In the genomic region with DNA sequence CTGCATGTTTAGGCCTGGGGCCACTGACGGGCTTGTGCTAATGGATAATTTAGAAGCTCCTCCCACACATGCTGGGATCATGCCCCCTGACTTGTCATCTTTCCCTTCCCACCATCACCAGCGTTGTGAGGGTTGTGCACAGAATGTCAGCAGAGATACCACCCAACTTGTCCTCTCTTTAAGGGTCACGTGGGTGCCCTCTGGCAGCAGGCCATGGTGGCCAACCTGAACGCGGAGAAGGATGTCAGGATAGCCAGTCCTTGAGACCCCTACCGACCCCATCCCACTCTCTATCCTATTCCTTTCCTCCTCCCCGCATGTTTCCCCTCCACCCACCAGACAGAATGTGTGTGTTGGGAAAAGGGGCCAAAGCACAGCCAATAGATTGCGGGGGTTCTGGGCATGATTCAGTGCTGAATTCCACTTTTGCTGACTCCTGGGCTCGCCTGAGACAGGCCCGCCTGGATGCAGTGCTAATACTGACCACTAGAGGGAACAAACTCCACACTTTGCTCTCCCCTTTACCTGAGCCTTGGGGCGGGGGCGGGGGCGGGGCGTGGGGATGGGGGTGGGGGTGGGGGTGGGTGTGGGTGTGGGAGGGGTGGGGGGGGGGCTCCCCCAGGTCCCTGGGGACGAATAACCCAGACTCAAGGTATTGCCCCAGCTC, we compare ENCODE assay signal across 8 cellular contexts. TPM values are rescaled to one million over a fixed set of nuclear protein-coding genes. Genes with fewer than 3 reads are reported as not detected.
DNase-seq lines count a peak whose midpoint lies in the region; ATAC-seq and TF ChIP-seq lines count a peak whose summit lies in the region.

A gene (minus strand): TSS at position 10 of the 667 bp plus-strand sequence. CDS start 143 bp downstream, outside the sequence.

- no peaks in the 10 kb centered on the region for H3K4me1 Mint-ChIP-seq in activated CD8-positive, alpha-beta T cell treated with anti-CD3 and anti-CD28 coated beads for 36 hours (ENCODE audit: low read depth)
- peaks cover 10% of the 10 kb centered on the region for H3K4me1 Mint-ChIP-seq in endodermal cell
- peaks cover 0 to 2% of the 10 kb centered on the region in 2 donors for H3K4me1 Mint-ChIP-seq in natural killer cell treated with Interleukin-12 subunit alpha and Interleukin-12 subunit beta and Interleukin-15 and Interleukin-18, amount 100 ng/mL, for 72 hours (ENCODE audit: low read depth in 2 of 2)

- no peaks in the 10 kb centered on the region for H3K36me3 Mint-ChIP-seq in activated CD8-positive, alpha-beta T cell treated with anti-CD3 and anti-CD28 coated beads for 36 hours (ENCODE audit: low read depth)
- H3K36me3 Mint-ChIP-seq in endodermal cell (ENCODE audit: low read depth): no peaks in the 10 kb centered on the region
- no peaks in the 10 kb centered on the region for H3K36me3 Mint-ChIP-seq in natural killer cell treated with Interleukin-12 subunit alpha and Interleukin-12 subunit beta and Interleukin-15 and Interleukin-18, amount 100 ng/mL, for 72 hours

- peak; percentile 56 for TF ChIP-seq CTCF in activated CD8-positive, alpha-beta T cell treated with anti-CD3 and anti-CD28 coated beads for 36 hours (IDR thresholded peaks at IDR 0.05)
- peak; percentile 70 for TF ChIP-seq CTCF in endodermal cell (conservative IDR thresholded peaks at IDR 0.05)
- TF ChIP-seq CTCF in tibial artery (IDR thresholded peaks at IDR 0.05): peak; percentile 32 to 50

- H3K4me1 ChIP-seq in endodermal cell (ENCODE audit: control insufficient read depth, insufficient read depth, low read length): no peaks in the 10 kb centered on the region
- no peaks in the 10 kb centered on the region for H3K4me1 ChIP-seq in tibial artery

- H3K9ac ChIP-seq in endodermal cell (ENCODE audit: extremely low read depth, low read length, poor library complexity, severe bottlenecking): no peak within 1 kb of the TSS

- no peaks in the 10 kb centered on the region for H3K27me3 Mint-ChIP-seq in activated CD8-positive, alpha-beta T cell treated with anti-CD3 and anti-CD28 coated beads for 36 hours
- H3K27me3 Mint-ChIP-seq in endodermal cell (ENCODE audit: insufficient read depth): peaks cover 13% of the 10 kb centered on the region
- peaks cover 0 to 3% of the 10 kb centered on the region in 2 donors for H3K27me3 Mint-ChIP-seq in natural killer cell treated with Interleukin-12 subunit alpha and Interleukin-12 subunit beta and Interleukin-15 and Interleukin-18, amount 100 ng/mL, for 72 hours

- POLR2A ChIA-PET in activated CD8-positive, alpha-beta T cell treated with anti-CD3 and anti-CD28 coated beads for 36 hours (lab: Charles Lee): no interaction called here

- DNase-seq in NCI-H2227 (lab: John Stamatoyannopoulos, UW; ENCODE audit: unreplicated experiment) (peak; percentile 31), NCI-H2227 treated with DMSO at 0.1 percent for 48 hours (lab: John Stamatoyannopoulos, UW) (no peak), NCI-H2196 treated with DMSO at 0.1 percent for 48 hours (lab: John Stamatoyannopoulos, UW; ENCODE audit: unreplicated experiment) (peak; percentile 17), endodermal cell (peak; percentile 96), tibial artery (no peak)
- DNase-seq in activated CD8-positive, alpha-beta T cell treated with anti-CD3 and anti-CD28 coated beads for 36 hours: peak; percentile 77
- DNase-seq in natural killer cell treated with Interleukin-12 subunit alpha and Interleukin-12 subunit beta and Interleukin-15 and Interleukin-18, amount 100 ng/mL, for 72 hours (ENCODE audit: low spot score): no peak

- ATAC-seq in activated CD8-positive, alpha-beta T cell treated with anti-CD3 and anti-CD28 coated beads for 36 hours: peak; percentile 99
- peak; percentile 70 to 79 for ATAC-seq in natural killer cell treated with Interleukin-12 subunit alpha and Interleukin-12 subunit beta and Interleukin-15 and Interleukin-18, amount 100 ng/mL, for 72 hours
- ATAC-seq in HG03135 (IDR thresholded peaks at IDR 0.05; ENCODE audit: unreplicated experiment): no peak

- intact Hi-C loops in activated CD8-positive, alpha-beta T cell treated with anti-CD3 and anti-CD28 coated beads for 36 hours (cut with micrococcal nuclease): no loop called here
- intact Hi-C loops in tibial artery (cut with DNase I; ENCODE audit: low total_unique reads): no loop called here

- H3K36me3 ChIP-seq in endodermal cell (ENCODE audit: control insufficient read depth, insufficient read depth, low read length): no peaks in the 10 kb centered on the region
- H3K36me3 ChIP-seq in tibial artery: no peaks in the 10 kb centered on the region

- no peak within 1 kb of the TSS for H3K4me3 ChIP-seq in endodermal cell (ENCODE audit: low read length)
- no peak within 1 kb of the TSS for H3K4me3 ChIP-seq in tibial artery

- H3K27me3 ChIP-seq in endodermal cell (ENCODE audit: control insufficient read depth, insufficient read depth, low read length, poor library complexity, severe bottlenecking): no peaks in the 10 kb centered on the region
- H3K27me3 ChIP-seq in tibial artery: peaks cover 0 to 19% of the 10 kb centered on the region in 2 donors

- 66 to 82% methylated on average over 5 to 11 of the region's 15 CpGs for WGBS in endodermal cell (ENCODE audit: insufficient coverage in 1 of 2, insufficient read length in 1 of 2), 2 experiments

- H3K27ac ChIP-seq in endodermal cell (ENCODE audit: low read depth, low read length): no peak within 1 kb of the TSS
- no peak within 1 kb of the TSS for H3K27ac ChIP-seq in tibial artery

- no peaks in the 10 kb centered on the region for H3K9me3 Mint-ChIP-seq in activated CD8-positive, alpha-beta T cell treated with anti-CD3 and anti-CD28 coated beads for 36 hours
- no peaks in the 10 kb centered on the region for H3K9me3 Mint-ChIP-seq in endodermal cell
- no peaks in the 10 kb centered on the region for H3K9me3 Mint-ChIP-seq in natural killer cell treated with Interleukin-12 subunit alpha and Interleukin-12 subunit beta and Interleukin-15 and Interleukin-18, amount 100 ng/mL, for 72 hours

- CTCF ChIA-PET in activated CD8-positive, alpha-beta T cell treated with anti-CD3 and anti-CD28 coated beads for 36 hours (lab: Charles Lee): interaction anchor here (0.6 to 1.7 kb wide), 6 partner anchors 13 to 68 kb away, joined by 3 to 11 read pairs (median 4); a partner anchor contains a TSS

- H3K27ac Mint-ChIP-seq in activated CD8-positive, alpha-beta T cell treated with anti-CD3 and anti-CD28 coated beads for 36 hours: no peak within 1 kb of the TSS
- peak within 1 kb of the TSS; percentile 68 for H3K27ac Mint-ChIP-seq in endodermal cell
- no peak within 1 kb of the TSS for H3K27ac Mint-ChIP-seq in natural killer cell treated with Interleukin-12 subunit alpha and Interleukin-12 subunit beta and Interleukin-15 and Interleukin-18, amount 100 ng/mL, for 72 hours

- no peak within 1 kb of the TSS for H3K4me3 Mint-ChIP-seq in activated CD8-positive, alpha-beta T cell treated with anti-CD3 and anti-CD28 coated beads for 36 hours
- H3K4me3 Mint-ChIP-seq in endodermal cell: peak within 1 kb of the TSS; percentile 33
- no peak within 1 kb of the TSS for H3K4me3 Mint-ChIP-seq in natural killer cell treated with Interleukin-12 subunit alpha and Interleukin-12 subunit beta and Interleukin-15 and Interleukin-18, amount 100 ng/mL, for 72 hours

- H3K9me3 ChIP-seq in endodermal cell (ENCODE audit: control insufficient read depth, low read length) (no peaks in the 10 kb centered on the region), tibial artery (no peaks in the 10 kb centered on the region)

RNA-seq across cellular contexts. Expression of the gene that starts here (rescaled TPM):
- total RNA-seq in activated CD8-positive, alpha-beta T cell treated with anti-CD3 and anti-CD28 coated beads for 36 hours: not detected
- under 1 TPM; 0.42 to 0.49 TPM for total RNA-seq in endodermal cell
- polyA plus RNA-seq in endodermal cell (2013, experiment 1 of 2): not detected
- not detected for polyA plus RNA-seq in endodermal cell (2013, experiment 2 of 2)
- not detected for total RNA-seq in natural killer cell treated with Interleukin-12 subunit alpha and Interleukin-12 subunit beta and Interleukin-15 and Interleukin-18, amount 100 ng/mL, for 72 hours

Comparison
In these comparisons a context has a peak if more than half of its experiments do, and no peak if none do; other contexts are left out.
1. DNase-seq: peak in NCI-H2227 (single experiment) and NCI-H2196 treated with DMSO at 0.1 percent for 48 hours (single experiment); none in NCI-H2227 treated with DMSO at 0.1 percent for 48 hours (single experiment), natural killer cell treated with Interleukin-12 subunit alpha and Interleukin-12 subunit beta and Interleukin-15 and Interleukin-18, amount 100 ng/mL, for 72 hours (single experiment) and tibial artery (0 of 2).
2. Peak in DNase-seq and ATAC-seq in activated CD8-positive, alpha-beta T cell treated with anti-CD3 and anti-CD28 coated beads for 36 hours; RNA of the gene not detected or under 1 TPM.
3. Peak in DNase-seq in endodermal cell; RNA of the gene not detected or under 1 TPM.
4. Peak in ATAC-seq in natural killer cell treated with Interleukin-12 subunit alpha and Interleukin-12 subunit beta and Interleukin-15 and Interleukin-18, amount 100 ng/mL, for 72 hours; RNA of the gene not detected or under 1 TPM.
5. Peak in every context shown above with its lines, with median percentiles within 50 percentile points of each other: CTCF ChIP-seq.